Comparison of ENCODE assay signal across 8 cellular contexts in genomic region chr12:132491761-132492378, GRCh38. TPM values are rescaled to one million over a fixed set of nuclear protein-coding genes. Genes with fewer than 3 reads are reported as not detected.
A peak's percentile ranks its signal among the peaks of the same experiment; 100 is the strongest.
DNase-seq lines count a peak whose midpoint lies in the region; ATAC-seq and TF ChIP-seq lines count a peak whose summit lies in the region.

No MANE protein-coding gene starts in this region.

- H2AFZ ChIP-seq in mammary epithelial cell (ENCODE audit: low read depth, low read length), result no peak overlapping the region

- peak overlapping the region; percentile 90 for H3K4me2 ChIP-seq in mammary epithelial cell (ENCODE audit: insufficient read depth, low read depth, low read length)

- 86% methylated on average over 19 of the region's 23 CpGs for WGBS in mammary epithelial cell (ENCODE audit: low coverage, missing lambda C conversion rate)

- peak overlapping the region in 5 of 6 donors; percentile 39 to 95 (median 89) for H3K27ac Mint-ChIP-seq in naive B cell

- H3K4me3 ChIP-seq in HL-60 (replicated peaks; ENCODE audit: insufficient read depth, low read length), result peak overlapping the region; percentile 67
- peak overlapping the region in 2 of 3 experiments; percentile 64 to 68 for H3K4me3 ChIP-seq in mammary epithelial cell (replicated peaks in 1 of 3; ENCODE audit: insufficient read depth in 1 of 3, low read depth in 2 of 3, low read length in 3 of 3)

- no peaks in the 10 kb centered on the region for H3K36me3 ChIP-seq in mammary epithelial cell (ENCODE audit: insufficient read depth, low read length)

- dilution Hi-C loops in mammary epithelial cell (cut with HindIII; ENCODE audit: low sequenced_read_pairs), result no loop called here

- no TSS peak for BruUV-seq in mammary epithelial cell (replicated peaks; lab: Mats Ljungman, UMichigan)

- ATAC-seq in naive B cell (ENCODE audit: low read depth in 2 of 2) (no peak), GM21529 (IDR thresholded peaks at IDR 0.05; ENCODE audit: unreplicated experiment) (no peak)

- H3K9me3 Mint-ChIP-seq in naive B cell, result peaks cover 0 to 2% (median 0%) of the 10 kb centered on the region in 7 donors

- no peak for TF ChIP-seq CTCF in 22Rv1 (IDR thresholded peaks at IDR 0.05)
- TF ChIP-seq CTCF in HL-60 (IDR thresholded peaks at IDR 0.05; ENCODE audit: insufficient read depth, low read length), result no peak
- TF ChIP-seq CTCF in mammary epithelial cell (conservative IDR thresholded peaks at IDR 0.05 in 1 of 2, IDR thresholded peaks at IDR 0.05 in 1 of 2; ENCODE audit: extremely low read depth in 1 of 2, insufficient read depth in 1 of 2, low read depth in 1 of 2, low read length in 2 of 2), result no peak

- intact Hi-C loops in mammary epithelial cell (cut with micrococcal nuclease), result loop anchor here (5.0 kb wide), 1 partner anchor 70 kb away; no protein-coding TSS in a partner anchor

- H3K4me1 Mint-ChIP-seq in naive B cell, result peaks cover 58 to 76% (median 71%) of the 10 kb centered on the region in 3 donors

- H3K27me3 ChIP-seq in HL-60 (ENCODE audit: insufficient read depth, poor library complexity, severe bottlenecking), result no peaks in the 10 kb centered on the region
- H3K27me3 ChIP-seq in mammary epithelial cell (ENCODE audit: insufficient read depth, low read length), result no peaks in the 10 kb centered on the region

- peaks cover 19% of the 10 kb centered on the region for H4K20me1 ChIP-seq in mammary epithelial cell (ENCODE audit: insufficient read depth, low read length)

- peak overlapping the region; percentile 81 for H3K27ac ChIP-seq in 22Rv1
- peak overlapping the region; percentile 74 for H3K27ac ChIP-seq in HL-60 (replicated peaks)
- no peak overlapping the region for H3K27ac ChIP-seq in mammary epithelial cell (ENCODE audit: insufficient read depth, low read depth, low read length)

- peaks cover 65% of the 10 kb centered on the region for H3K79me2 ChIP-seq in mammary epithelial cell (ENCODE audit: insufficient read depth, low read length)

- peak overlapping the region; percentile 70 to 94 (median 86) for H3K4me3 Mint-ChIP-seq in naive B cell

- no peak for DNase-seq in HL-60 (ENCODE audit: low read depth in 1 of 2, low spot score in 1 of 2)
- DNase-seq in mammary epithelial cell, result no peak
- DNase-seq in naive B cell, result no peak
- no peak for DNase-seq in activated gamma-delta T cell treated with Interleukin-2 at 50 U/mL for 16 hours
- no peak for DNase-seq in mesenteric fat pad (ENCODE audit: low spot score)
- DNase-seq in effector CD4-positive, alpha-beta T cell, result no peak

- no peaks in the 10 kb centered on the region for H3K27me3 Mint-ChIP-seq in naive B cell

- CTCF ChIA-PET in mammary epithelial cell (lab: Charles Lee; ENCODE audit: low non-redundant PET), result no interaction called here

- no peaks in the 10 kb centered on the region for H3K36me3 Mint-ChIP-seq in naive B cell

- H3K9me3 ChIP-seq in mammary epithelial cell (replicated peaks; ENCODE audit: insufficient read depth, low read length), result no peaks in the 10 kb centered on the region

- in situ Hi-C loops in mammary epithelial cell (cut with MboI; ENCODE audit: low sequenced_read_pairs in 2 of 2), result no loop called here

- peaks cover 46% of the 10 kb centered on the region for H3K4me1 ChIP-seq in mammary epithelial cell (ENCODE audit: insufficient read depth, low read length)

- H3K9ac ChIP-seq in mammary epithelial cell (ENCODE audit: insufficient read depth, low read length), result no peak overlapping the region

RNA-seq across cellular contexts. Expression of gene FBRSL1, which starts 1.9 kb away (rescaled TPM):
- total RNA-seq in mammary epithelial cell (10 to 100 TPM; 28.8 to 58.6 TPM), mesenteric fat pad (30.5 TPM)
- polyA plus RNA-seq in mammary epithelial cell (17.2 TPM), naive B cell (ENCODE audit: low read depth in 6 of 6) (1 to 10 TPM in 5 of 6 donors, under 1 TPM in 1; 0.60 to 5.8 (median 2.9) TPM)
- 1.6 TPM for polyA minus RNA-seq in mammary epithelial cell
